In the genomic region with DNA sequence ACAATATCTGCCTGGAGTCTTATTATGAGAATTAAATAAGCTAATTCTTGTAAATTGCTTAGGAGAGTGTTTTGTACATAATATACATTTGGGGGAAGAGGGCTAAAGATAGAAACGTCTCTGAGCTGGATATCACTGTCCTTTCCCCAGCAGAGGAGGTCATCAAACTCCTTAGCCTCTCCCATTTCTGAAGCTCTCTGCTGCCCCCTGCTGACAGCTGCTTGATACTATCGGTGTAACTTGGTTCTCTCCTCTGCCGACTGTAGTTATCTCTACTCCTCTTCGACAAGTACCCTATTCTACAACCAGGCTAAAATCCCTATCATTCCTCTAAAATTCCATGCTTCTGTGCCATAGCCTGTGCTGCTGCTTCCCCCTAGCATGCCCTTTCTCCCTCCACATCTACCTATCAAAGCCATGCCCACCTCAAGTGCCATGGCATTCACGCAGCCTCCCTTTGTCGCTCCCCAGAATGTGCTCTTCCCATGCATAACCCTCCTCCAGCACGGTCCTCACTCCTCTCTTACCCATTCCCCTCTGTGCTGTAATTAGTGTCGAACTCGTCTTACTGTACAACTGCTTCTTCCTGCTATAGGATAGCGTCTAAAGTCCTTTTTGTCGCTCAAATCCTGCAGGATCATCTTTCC, we compare ENCODE assay signal across 8 cellular contexts.
A peak's percentile ranks its signal among the peaks of the same experiment; 100 is the strongest.
DNase-seq lines count a peak whose midpoint lies in the region; ATAC-seq lines count a peak whose summit lies in the region.

No MANE protein-coding gene starts in this region.

- H3K27me3 Mint-ChIP-seq in naive thymus-derived CD8-positive, alpha-beta T cell, result no peaks in the 10 kb centered on the region
- no peaks in the 10 kb centered on the region for H3K27me3 Mint-ChIP-seq in stimulated activated naive B cell treated with anti-CD40 and anti-IgM and Interleukin-4, amounts not matched to agents 10 μg/mL and 1 μg/mL and 100 μg/mL, for 72 hours

- peak; percentile 94 for ATAC-seq in GM21447 (IDR thresholded peaks at IDR 0.05; ENCODE audit: unreplicated experiment)
- ATAC-seq in esophagus mucosa, result peak; percentile 85
- ATAC-seq in naive thymus-derived CD8-positive, alpha-beta T cell, result peak; percentile 63 to 76
- ATAC-seq in stimulated activated naive B cell treated with anti-CD40 and anti-IgM and Interleukin-4, amounts not matched to agents 10 μg/mL and 1 μg/mL and 100 μg/mL, for 72 hours (replicated peaks), result peak; percentile 85 to 89

- H3K4me3 ChIP-seq in NT2/D1 (ENCODE audit: insufficient read length, low read depth), result no peak overlapping the region

- no peaks in the 10 kb centered on the region for H3K9me3 ChIP-seq in NT2/D1 (ENCODE audit: insufficient read depth, low read length)

- no peaks in the 10 kb centered on the region for H3K4me1 ChIP-seq in NT2/D1 (ENCODE audit: insufficient read depth, insufficient read length)

- no peaks in the 10 kb centered on the region for H3K36me3 ChIP-seq in NT2/D1 (ENCODE audit: insufficient read depth, insufficient read length, low read length)

- POLR2A ChIA-PET in naive thymus-derived CD8-positive, alpha-beta T cell (lab: Charles Lee), result no interaction called here

- no peaks in the 10 kb centered on the region for H3K27me3 ChIP-seq in NT2/D1 (ENCODE audit: insufficient read depth, insufficient read length)

- no peak overlapping the region for H3K4me3 Mint-ChIP-seq in naive thymus-derived CD8-positive, alpha-beta T cell
- H3K4me3 Mint-ChIP-seq in stimulated activated naive B cell treated with anti-CD40 and anti-IgM and Interleukin-4, amounts not matched to agents 10 μg/mL and 1 μg/mL and 100 μg/mL, for 72 hours, result no peak overlapping the region

- no peak overlapping the region for H3K9ac ChIP-seq in NT2/D1 (ENCODE audit: insufficient read length, low read depth)

- peaks cover 0 to 22% (median 17%) of the 10 kb centered on the region in 3 donors for H3K36me3 Mint-ChIP-seq in naive thymus-derived CD8-positive, alpha-beta T cell
- H3K36me3 Mint-ChIP-seq in stimulated activated naive B cell treated with anti-CD40 and anti-IgM and Interleukin-4, amounts not matched to agents 10 μg/mL and 1 μg/mL and 100 μg/mL, for 72 hours, result peaks cover 7 to 15% of the 10 kb centered on the region in 2 donors

- H3K4me1 Mint-ChIP-seq in naive thymus-derived CD8-positive, alpha-beta T cell, result peaks cover 0 to 10% (median 6%) of the 10 kb centered on the region in 4 donors
- peaks cover 6 to 8% of the 10 kb centered on the region in 2 donors for H3K4me1 Mint-ChIP-seq in stimulated activated naive B cell treated with anti-CD40 and anti-IgM and Interleukin-4, amounts not matched to agents 10 μg/mL and 1 μg/mL and 100 μg/mL, for 72 hours

- DNase-seq in DMS53 (lab: John Stamatoyannopoulos, UW), result peak; percentile 83
- DNase-seq in HT-29 (ENCODE audit: low spot score), result peak; percentile 90
- peak; percentile 64 for DNase-seq in NT2/D1 (ENCODE audit: low read depth, low spot score)
- peak; percentile 54 for DNase-seq in activated CD8-positive, alpha-beta memory T cell treated with anti-CD3 and anti-CD28 coated beads, Interleukin-2, amount 50 U/mL, for 24 hours (ENCODE audit: extremely low read depth)
- DNase-seq in naive thymus-derived CD8-positive, alpha-beta T cell, result peak; percentile 27 to 84 (median 64)
- peak; percentile 57 for DNase-seq in stimulated activated naive B cell treated with anti-CD40 and anti-IgM and Interleukin-4, amounts not matched to agents 10 μg/mL and 1 μg/mL and 100 μg/mL, for 72 hours

- peak overlapping the region in 1 of 10 donors; percentile 11 for H3K27ac Mint-ChIP-seq in naive thymus-derived CD8-positive, alpha-beta T cell
- H3K27ac Mint-ChIP-seq in stimulated activated naive B cell treated with anti-CD40 and anti-IgM and Interleukin-4, amounts not matched to agents 10 μg/mL and 1 μg/mL and 100 μg/mL, for 72 hours, result no peak overlapping the region

- H3K9me3 Mint-ChIP-seq in naive thymus-derived CD8-positive, alpha-beta T cell, result no peaks in the 10 kb centered on the region
- H3K9me3 Mint-ChIP-seq in stimulated activated naive B cell treated with anti-CD40 and anti-IgM and Interleukin-4, amounts not matched to agents 10 μg/mL and 1 μg/mL and 100 μg/mL, for 72 hours, result no peaks in the 10 kb centered on the region
